ENCODE assay signal across 8 cellular contexts in the genomic region with DNA sequence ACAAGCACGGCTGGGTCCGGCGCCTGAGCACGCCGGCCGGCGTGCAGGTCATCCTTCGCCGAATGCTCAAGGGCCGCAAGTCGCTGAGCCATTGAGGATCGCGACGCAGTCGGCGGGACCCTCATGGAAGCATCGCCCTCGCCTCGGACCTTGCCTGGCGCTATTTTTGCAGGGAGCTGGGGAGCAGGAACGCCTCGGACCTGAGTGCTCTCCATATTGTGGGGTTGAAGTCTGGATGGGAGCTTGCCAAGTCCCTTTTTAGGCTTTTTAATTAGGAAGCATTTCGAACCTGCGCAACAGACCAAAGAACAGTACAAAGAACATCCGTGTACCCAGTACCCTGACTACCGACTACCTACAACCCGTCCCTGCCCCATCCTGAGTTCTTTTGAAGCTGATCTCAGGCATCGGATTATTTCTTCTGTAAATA. TPM values are rescaled to one million over a fixed set of nuclear protein-coding genes. Genes with fewer than 3 reads are reported as not detected.
DNase-seq lines count a peak whose midpoint lies in the region; ATAC-seq, FAIRE-seq and TF ChIP-seq lines count a peak whose summit lies in the region.

No MANE protein-coding gene starts in this region.

- H3K4me1 ChIP-seq in GM23248 (ENCODE audit: insufficient read depth) (peaks cover 34% of the 10 kb centered on the region), PC-3 (ENCODE audit: insufficient read depth, low read length) (peaks cover 35% of the 10 kb centered on the region), esophagus (ENCODE audit: control insufficient read depth in 2 of 2, insufficient read depth in 2 of 2, low read length in 1 of 2) (peaks cover 4 to 17% of the 10 kb centered on the region in 2 donors)

- H3K9ac ChIP-seq in GM23248: peak overlapping the region; percentile 80
- H3K9ac ChIP-seq in PC-3 (ENCODE audit: low read length): peak overlapping the region; percentile 90

- DNase-seq in GM23248 (no peak), PC-3 (peak; percentile 33), posterior vena cava (ENCODE audit: low spot score) (peak; percentile 81), GM12891 (ENCODE audit: insufficient read length, low spot score) (no peak)
- DNase-seq in activated CD4-positive, CD25-positive, alpha-beta regulatory T cell treated with anti-CD3 and anti-CD28 coated beads, Interleukin-2, amount 50 U/mL, for 72 hours: no peak
- DNase-seq in stimulated activated CD4-positive, alpha-beta T cell treated with anti-CD3 and anti-CD28 coated beads, Interleukin-2, amount 100 ng/mL, for 24 hours: no peak

- peak overlapping the region; percentile 87 for H3K4me3 ChIP-seq in GM23248
- H3K4me3 ChIP-seq in PC-3 (ENCODE audit: low read length): peak overlapping the region; percentile 89
- peak overlapping the region; percentile 71 to 80 for H3K4me3 ChIP-seq in esophagus (ENCODE audit: low read depth in 1 of 2, low read length in 2 of 2)

- no peaks in the 10 kb centered on the region for H3K9me3 ChIP-seq in GM23248 (ENCODE audit: low read depth)
- H3K9me3 ChIP-seq in PC-3 (ENCODE audit: low read length): no peaks in the 10 kb centered on the region
- no peaks in the 10 kb centered on the region for H3K9me3 ChIP-seq in esophagus (ENCODE audit: control insufficient read depth in 2 of 2, insufficient read depth in 1 of 2, low read depth in 1 of 2, low read length in 1 of 2)

- CTCF ChIA-PET in PC-3 (lab: Charles Lee): no interaction called here

- intact Hi-C loops in PC-3 (cut with micrococcal nuclease): no loop called here
- intact Hi-C loops in posterior vena cava (cut with DNase I): no loop called here

- H3F3A ChIP-seq in GM23248 (ENCODE audit: insufficient read depth) (peaks cover 18% of the 10 kb centered on the region), PC-3 (ENCODE audit: low read length, unreplicated experiment) (no peaks in the 10 kb centered on the region)

- H3K79me2 ChIP-seq in GM23248 (ENCODE audit: insufficient read depth): peaks cover 35% of the 10 kb centered on the region
- peaks cover 57% of the 10 kb centered on the region for H3K79me2 ChIP-seq in PC-3 (ENCODE audit: low read length)

- H3K4me2 ChIP-seq in GM23248 (ENCODE audit: unreplicated experiment) (peak overlapping the region; percentile 87), PC-3 (ENCODE audit: low read length) (peak overlapping the region; percentile 95)

- 3 to 4% methylated on average over 28 of the region's 28 CpGs for whole genome bisulfite sequencing in GM23248 (ENCODE audit: low coverage in 1 of 2, low lambda C conversion rate in 2 of 2, missing lambda C conversion rate in 2 of 2), 2 experiments
- 4 to 5% methylated on average over 28 of the region's 28 CpGs for WGBS in esophagus, 2 donors

- H3K27ac ChIP-seq in GM23248 (peak overlapping the region; percentile 58), PC-3 (ENCODE audit: low read length) (peak overlapping the region; percentile 74), esophagus (ENCODE audit: low read depth in 2 of 2, low read length in 1 of 2) (peak overlapping the region; percentile 95)

- FAIRE-seq in GM12891 (lab: Jason Lieb, UNC): no peak

- no TSS peak for BruUV-seq in PC-3 (replicated peaks; lab: Mats Ljungman, UMichigan)

- in situ Hi-C loops in GM23248 (cut with MboI): loop anchor here (10.0 kb wide), 1 partner anchor 79 kb away; no protein-coding TSS in a partner anchor

- ATAC-seq in PC-3 (no peak), GM19467 (IDR thresholded peaks at IDR 0.05; ENCODE audit: unreplicated experiment) (no peak)

- H3K36me3 ChIP-seq in GM23248 (ENCODE audit: low read depth): no peaks in the 10 kb centered on the region
- no peaks in the 10 kb centered on the region for H3K36me3 ChIP-seq in PC-3 (ENCODE audit: low read depth, low read length)
- H3K36me3 ChIP-seq in esophagus (ENCODE audit: control insufficient read depth in 2 of 2, insufficient read depth in 2 of 2, low read length in 1 of 2): no peaks in the 10 kb centered on the region

- TF ChIP-seq POLR2A in GM12891 (IDR thresholded peaks at IDR 0.05; ENCODE audit: low read depth, low read length): no peak

- H3K27me3 ChIP-seq in GM23248 (replicated peaks; ENCODE audit: insufficient read depth): no peaks in the 10 kb centered on the region
- H3K27me3 ChIP-seq in PC-3 (ENCODE audit: low read length): no peaks in the 10 kb centered on the region
- H3K27me3 ChIP-seq in esophagus (ENCODE audit: control insufficient read depth in 1 of 2, insufficient read depth in 2 of 2, low read length in 2 of 2): no peaks in the 10 kb centered on the region

- POLR2A ChIA-PET in PC-3 (lab: Charles Lee; ENCODE audit: unreplicated experiment): interaction anchor here (0.6 kb wide), 1 partner anchor 11 kb away, joined by 15 read pairs; no protein-coding TSS in a partner anchor

- no peak for TF ChIP-seq CTCF in PC-3 (conservative IDR thresholded peaks at IDR 0.05; ENCODE audit: low read depth, low read length)

- H3K9me2 ChIP-seq in GM23248 (ENCODE audit: insufficient read depth) (no peaks in the 10 kb centered on the region), PC-3 (replicated peaks; ENCODE audit: low read length) (no peaks in the 10 kb centered on the region)

- H2AFZ ChIP-seq in GM23248: peak overlapping the region; percentile 93
- peak overlapping the region; percentile 92 for H2AFZ ChIP-seq in PC-3 (ENCODE audit: low read length)

- H4K20me1 ChIP-seq in GM23248 (ENCODE audit: insufficient read depth) (no peaks in the 10 kb centered on the region), PC-3 (ENCODE audit: low read length) (no peaks in the 10 kb centered on the region)

TF ChIP-seq in GM12891, 5 proteins besides CTCF, POLR2A, EP300 and RAD21:
- no peak for TF ChIP-seq SPI1 (IDR thresholded peaks at IDR 0.05; ENCODE audit: low read depth, low read length)
- TF ChIP-seq POU2F2 (IDR thresholded peaks at IDR 0.05; ENCODE audit: low read depth, low read length): no peak
- TF ChIP-seq POLR2AphosphoS5 (IDR thresholded peaks at IDR 0.05; ENCODE audit: low read depth, low read length): no peak
- TF ChIP-seq TAF1 (IDR thresholded peaks at IDR 0.05; ENCODE audit: low read depth, low read length): no peak
- TF ChIP-seq PAX5 (IDR thresholded peaks at IDR 0.05; ENCODE audit: insufficient read depth, low read length, severe bottlenecking): no peak

RNA-seq across cellular contexts. Expression of a gene that starts 0.6 kb away (rescaled TPM):
- total RNA-seq in GM23248 (2014; rRNA removed; shearing (Covaris generic)): 14.7 and 23.0 TPM in 2 replicates
- polyA plus RNA-seq in GM23248 (2016; fragmentation: Nextera tagmentation; extraction: Ambion mirVana) (74.5 and 78.8 TPM in 2 replicates), esophagus (100 to 1,000 TPM in 1 of 2 donors, 10 to 100 TPM in 1; 72.1 to 102 TPM)
- total RNA-seq in PC-3 (2014; rRNA removed) (191 and 206 TPM in 2 replicates), posterior vena cava (10 to 100 TPM; 52.2 to 54.6 TPM)
- 75.1 TPM for polyA plus RNA-seq in GM12891 (2012; ENCODE audit: low read depth, missing spikeins)

RNA-seq across cellular contexts. Expression of a gene that starts 3.1 kb away (rescaled TPM):
- total RNA-seq in GM23248 (2014; rRNA removed; shearing (Covaris generic)): 10.9 and 40.8 TPM in 2 replicates
- polyA plus RNA-seq in GM23248 (2016; fragmentation: Nextera tagmentation; extraction: Ambion mirVana): 87.8 and 96.9 TPM in 2 replicates
- total RNA-seq in PC-3 (2014; rRNA removed): 85.0 and 87.9 TPM in 2 replicates
- 10 to 100 TPM; 40.3 to 41.4 TPM for polyA plus RNA-seq in esophagus
- total RNA-seq in posterior vena cava: 10 to 100 TPM; 30.7 to 33.9 TPM
- polyA plus RNA-seq in GM12891 (2012; ENCODE audit: low read depth, missing spikeins): 75.3 TPM

RNA-seq across cellular contexts. Expression of a gene that starts 3.1 kb away (rescaled TPM):
- total RNA-seq in GM23248 (2014; rRNA removed; shearing (Covaris generic)): 10.9 and 19.1 TPM in 2 replicates
- polyA plus RNA-seq in GM23248 (2016; fragmentation: Nextera tagmentation; extraction: Ambion mirVana) (8.7 and 9.1 TPM in 2 replicates), esophagus (1 to 10 TPM; 3.4 to 4.5 TPM)
- total RNA-seq in PC-3 (2014; rRNA removed) (42.4 and 53.8 TPM in 2 replicates), posterior vena cava (1 to 10 TPM; 7.4 to 7.8 TPM)
- polyA plus RNA-seq in GM12891 (2012; ENCODE audit: low read depth, missing spikeins): 9.2 TPM

RNA-seq across cellular contexts. Expression of a gene that starts 24.6 kb away (rescaled TPM):
- total RNA-seq in GM23248 (2014; rRNA removed; shearing (Covaris generic)): 0.54 and 1.4 TPM in 2 replicates
- 0.14 and 0.31 TPM in 2 replicates for polyA plus RNA-seq in GM23248 (2016; fragmentation: Nextera tagmentation; extraction: Ambion mirVana)
- 2.2 and 3.1 TPM in 2 replicates for total RNA-seq in PC-3 (2014; rRNA removed)
- under 1 TPM; 0.22 to 0.45 TPM for polyA plus RNA-seq in esophagus
- under 1 TPM; 0.14 to 0.19 TPM for total RNA-seq in posterior vena cava
- polyA plus RNA-seq in GM12891 (2012; ENCODE audit: low read depth, missing spikeins): 3.8 TPM

RNA-seq across cellular contexts. Expression of a gene that starts 28.4 kb away (rescaled TPM):
- 2.8 and 4.0 TPM in 2 replicates for total RNA-seq in GM23248 (2014; rRNA removed; shearing (Covaris generic))
- polyA plus RNA-seq in GM23248 (2016; fragmentation: Nextera tagmentation; extraction: Ambion mirVana): 0.52 and 0.61 TPM in 2 replicates
- total RNA-seq in PC-3 (2014; rRNA removed): 12.1 and 15.4 TPM in 2 replicates
- polyA plus RNA-seq in esophagus: 10 to 100 TPM in 1 of 2 donors, 1 to 10 TPM in 1; 9.7 to 28.0 TPM
- total RNA-seq in posterior vena cava: 10 to 100 TPM in 1 of 2 donors, 1 to 10 TPM in 1; 9.8 to 10.0 TPM
- polyA plus RNA-seq in GM12891 (2012; ENCODE audit: low read depth, missing spikeins): 1.3 TPM

Comparison
In these comparisons a context has a peak if more than half of its experiments do, and no peak if none do; other contexts are left out.
1. DNase-seq: peak in PC-3 (single experiment) and posterior vena cava (single experiment); none in GM23248 (single experiment), GM12891 (single experiment), activated CD4-positive, CD25-positive, alpha-beta regulatory T cell treated with anti-CD3 and anti-CD28 coated beads, Interleukin-2, amount 50 U/mL, for 72 hours (single experiment) and stimulated activated CD4-positive, alpha-beta T cell treated with anti-CD3 and anti-CD28 coated beads, Interleukin-2, amount 100 ng/mL, for 24 hours (0 of 2).
2. Peak in every context shown above with its lines, with median percentiles within 50 percentile points of each other: H3K27ac ChIP-seq and H3K4me3 ChIP-seq.